In the genomic region with DNA sequence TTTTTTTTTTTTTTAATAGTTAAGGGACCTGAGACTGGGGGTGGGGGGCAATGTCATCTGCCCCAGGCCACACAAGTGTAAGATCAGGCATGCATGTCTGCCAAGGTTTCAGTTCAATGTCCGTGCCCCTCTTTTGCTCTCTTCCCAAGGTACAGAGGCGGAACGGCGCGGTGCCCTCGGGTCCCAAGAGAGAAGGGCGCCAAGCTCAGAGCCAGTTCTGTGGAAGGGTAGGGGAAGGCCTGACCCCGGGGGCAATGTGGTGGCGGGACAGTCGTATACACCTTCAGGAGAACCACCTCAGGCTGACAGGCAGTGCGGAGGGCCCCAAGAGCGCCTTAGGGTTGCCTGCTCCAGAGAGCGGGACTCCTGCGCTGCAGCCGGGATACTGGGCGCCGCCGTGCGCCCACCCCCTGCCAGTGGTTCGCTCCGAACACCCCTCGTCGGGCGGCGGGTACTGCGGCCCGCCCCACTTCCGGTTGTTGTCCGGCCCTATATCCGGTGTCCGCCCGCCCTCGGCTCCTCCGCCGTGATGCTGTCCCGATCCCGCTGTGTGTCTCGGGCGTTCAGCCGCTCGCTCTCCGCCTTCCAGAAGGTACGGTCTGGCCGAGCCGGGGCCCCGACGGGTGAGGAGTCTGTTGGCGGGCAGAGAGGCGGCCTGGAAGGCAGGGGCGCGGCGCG, we compare ENCODE assay signal across 8 cellular contexts. TPM values are rescaled to one million over a fixed set of nuclear protein-coding genes. Genes with fewer than 3 reads are reported as not detected.
DNase-seq lines count a peak whose midpoint lies in the region; ATAC-seq, FAIRE-seq and TF ChIP-seq lines count a peak whose summit lies in the region.

Gene DLST, plus strand, starts transcription at position 492 of the 678 bp plus-strand sequence. Its CDS starts 38 bp downstream, at position 530.

- FAIRE-seq in urothelium cell line (lab: Jason Lieb, UNC) = peak; percentile 85

- H3K36me3 ChIP-seq in psoas muscle (ENCODE audit: insufficient read depth in 1 of 2, low read depth in 1 of 2) = peaks cover 0 to 22% of the 10 kb centered on the region in 2 donors

- H3K27me3 Mint-ChIP-seq in T-helper 17 cell = no peaks in the 10 kb centered on the region

- H3K4me1 ChIP-seq in psoas muscle = peaks cover 44% of the 10 kb centered on the region

- no peak for TF ChIP-seq CTCF in psoas muscle (IDR thresholded peaks at IDR 0.05)

- no peaks in the 10 kb centered on the region for H3K27me3 ChIP-seq in psoas muscle (ENCODE audit: insufficient read depth in 3 of 3, low read length in 2 of 3)

- WGBS in psoas muscle, 3 donors = 0 to 1% (median 0%) methylated on average over 43 to 53 of the region's 53 CpGs

- peak within 1 kb of the TSS; percentile 97 for H3K27ac Mint-ChIP-seq in T-helper 17 cell

- H3K27ac ChIP-seq in psoas muscle = peak within 1 kb of the TSS; percentile 90

- H3K4me3 ChIP-seq in psoas muscle = peak within 1 kb of the TSS; percentile 80

- peak within 1 kb of the TSS; percentile 99 for H3K4me3 Mint-ChIP-seq in T-helper 17 cell

- H3K4me1 Mint-ChIP-seq in T-helper 17 cell = peaks cover 59% of the 10 kb centered on the region

- H3K36me3 Mint-ChIP-seq in T-helper 17 cell (ENCODE audit: low read depth) = peaks cover 9% of the 10 kb centered on the region

- DNase-seq in NCI-H187 (lab: John Stamatoyannopoulos, UW) = peak; percentile 77 to 87
- peak; percentile 74 to 78 (median 75) for DNase-seq in T-helper 17 cell
- peak; percentile 31 to 88 (median 74) for DNase-seq in amygdala (lab: John Stamatoyannopoulos, UW)
- peak; percentile 92 for DNase-seq in left ventricle myocardium superior
- peak; percentile 89 to 94 for DNase-seq in psoas muscle
- DNase-seq in urothelium cell line (ENCODE audit: low spot score) = peak; percentile 98

- no peaks in the 10 kb centered on the region for H3K9me3 ChIP-seq in T-helper 17 cell (ENCODE audit: control insufficient read depth, low read length, poor library complexity, severe bottlenecking)
- H3K9me3 ChIP-seq in psoas muscle = no peaks in the 10 kb centered on the region

- intact Hi-C loops in left ventricle myocardium superior (cut with micrococcal nuclease) = no loop called here
- intact Hi-C loops in psoas muscle (cut with DNase I) = no loop called here

- ATAC-seq in GM18498 (IDR thresholded peaks at IDR 0.05; ENCODE audit: unreplicated experiment) (peak; percentile 94), HG02884 (IDR thresholded peaks at IDR 0.05; ENCODE audit: unreplicated experiment) (peak; percentile 83), T-helper 17 cell (peak; percentile 81), left ventricle myocardium superior (peak; percentile 98), psoas muscle (peak; percentile 97 to 98 (median 98))

RNA-seq across cellular contexts. Expression of gene DLST, which starts in this region (rescaled TPM):
- total RNA-seq in T-helper 17 cell = 100 to 1,000 TPM; 127 to 134 TPM
- total RNA-seq in left ventricle myocardium superior = 241 TPM
- total RNA-seq in psoas muscle = 100 to 1,000 TPM; 133 to 221 (median 144) TPM
- polyA plus RNA-seq in psoas muscle = 100 to 1,000 TPM in 2 of 3 donors, 10 to 100 TPM in 1; 97.7 to 162 (median 123) TPM

Comparison
In these comparisons a context has a peak if more than half of its experiments do, and no peak if none do; other contexts are left out.
1. Peak in every context shown above with its lines: DNase-seq, ATAC-seq, H3K4me3 ChIP-seq and H3K27ac ChIP-seq.